25 cellular contexts compared by ENCODE assay signal in genomic region chr3:165827233-165827632, GRCh38. TPM values are rescaled to one million over a fixed set of nuclear protein-coding genes. Genes with fewer than 3 reads are reported as not detected.
"Had no signal": no experiment of that assay in that cellular context is flagged by ENCODE, and none has a peak within 500 bp of the region (broad histone marks: within the 10 kb centered on the region; RNA-seq: fewer than 3 reads in every experiment).

No MANE protein-coding gene starts in this region.

- H3K27me3 ChIP-seq: colonic mucosa, esophagus squamous epithelium, ovary, right lobe of liver, thyroid gland, vagina had no signal

- H3K36me3 ChIP-seq: colonic mucosa, esophagus squamous epithelium, ovary, right lobe of liver, thyroid gland, vagina had no signal

- H3K4me1 ChIP-seq: colonic mucosa, esophagus squamous epithelium, right lobe of liver, thyroid gland, vagina had no signal

- H3K4me2 ChIP-seq: smooth muscle cell had no signal

- H3K4me3 ChIP-seq: colonic mucosa, esophagus squamous epithelium, lung, ovary, right lobe of liver, smooth muscle cell, thyroid gland, vagina had no signal

- FAIRE-seq: endothelial cell of umbilical vein had no signal

- H3K9me3 ChIP-seq: colonic mucosa, esophagus squamous epithelium, ovary, right lobe of liver, thyroid gland, vagina had no signal

- H3K27ac ChIP-seq: colonic mucosa, esophagus squamous epithelium, ovary, right lobe of liver, thyroid gland, vagina had no signal

- DNase-seq: colonic mucosa; effector CD8-positive, alpha-beta T cell; endodermal cell; esophagus squamous epithelium; foreskin melanocyte; hypothalamus; immature natural killer cell; islet precursor cell; natural killer cell; occipital lobe; ovary; retina; right lobe of liver; stimulated activated CD4-positive, alpha-beta T cell treated with anti-CD3 and anti-CD28 coated beads, Interleukin-12 subunit alpha, Interleukin-12 subunit beta, amount 100 ng/mL, for 4 hours; stimulated activated CD4-positive, alpha-beta T cell treated with anti-CD3 and anti-CD28 coated beads, Interleukin-1b, Interleukin-23, amount 100 ng/mL, for 48 hours; stimulated activated CD4-positive, alpha-beta T cell treated with anti-CD3 and anti-CD28 coated beads, Interleukin-4, amount 100 ng/mL, for 1 hour; stimulated activated CD8-positive, alpha-beta memory T cell treated with anti-CD3 and anti-CD28 coated beads, Interleukin-4, amount 100 ng/mL, for 48 hours; stimulated activated naive CD4-positive, alpha-beta T cell; stimulated activated naive CD8-positive, alpha-beta T cell treated with anti-CD3 and anti-CD28 coated beads, Interleukin-15, amount 100 ng/mL, for 72 hours; thyroid gland had no signal

- ATAC-seq: natural killer cell; right lobe of liver; stimulated activated naive CD8-positive, alpha-beta T cell treated with anti-CD3 and anti-CD28 coated beads, Interleukin-15, amount 100 ng/mL, for 72 hours had no signal

RNA-seq across cellular contexts. Expression of gene BCHE, which starts 10.0 kb away (rescaled TPM):
- total RNA-seq: mononuclear cell, natural killer cell, smooth muscle cell had no signal
- polyA plus RNA-seq: immature natural killer cell had no signal
